Comparison of ENCODE assay signal across 24 cellular contexts in the genomic region with DNA sequence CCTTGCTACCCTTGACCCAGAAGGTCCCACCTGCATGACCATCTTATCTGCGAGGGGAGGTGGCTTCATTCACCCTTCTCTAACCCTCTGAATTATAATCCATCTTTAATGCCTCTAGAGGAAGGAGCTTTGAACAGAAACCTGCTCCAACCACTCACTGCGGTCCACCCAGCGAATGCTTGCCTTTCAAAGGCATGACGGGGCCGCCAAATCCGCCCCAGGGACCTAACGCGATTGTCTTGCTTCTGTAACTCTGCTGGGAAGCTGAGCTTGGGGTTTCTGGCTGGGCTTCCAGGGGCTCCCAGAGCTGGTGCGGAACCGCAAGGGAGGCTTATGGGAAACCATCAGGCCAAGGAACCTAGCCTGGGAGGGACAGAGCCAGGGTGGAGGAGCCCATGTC.
DNase-seq lines count a peak whose midpoint lies in the region; ATAC-seq and TF ChIP-seq lines count a peak whose summit lies in the region.
"Had no signal": no experiment of that assay in that cellular context is flagged by ENCODE, and none has a peak within 500 bp of the region (broad histone marks: within the 10 kb centered on the region; RNA-seq: fewer than 3 reads in every experiment).

No MANE protein-coding gene starts in this region.

- H3K4me1 Mint-ChIP-seq in glutamatergic neuron (ENCODE audit: low read depth, unreplicated experiment) = peaks cover 22% of the 10 kb centered on the region
- H3K4me1 Mint-ChIP-seq in neural progenitor cell = peaks cover 30% of the 10 kb centered on the region
- no peaks in the 10 kb centered on the region for H3K4me1 Mint-ChIP-seq in activated naive CD8-positive, alpha-beta T cell treated with anti-CD3 and anti-CD28 coated beads for 36 hours
- H3K4me1 Mint-ChIP-seq: CD14-positive monocyte; CD8-positive, alpha-beta memory T cell had no signal

- H2AFZ ChIP-seq in neural progenitor cell (replicated peaks) = no peak overlapping the region

- no peaks in the 10 kb centered on the region for H3K27me3 ChIP-seq in WERI-Rb-1 (ENCODE audit: insufficient read depth, low read depth, severe bottlenecking)
- H3K27me3 ChIP-seq in neural progenitor cell = no peaks in the 10 kb centered on the region
- H3K27me3 ChIP-seq: BLaER1 treated with 17β-estradiol and CSF1 and Interleukin-3, amounts not matched to agents 10 nM and 100 nM had no signal

- H3K27ac ChIP-seq in WERI-Rb-1 = peak overlapping the region; percentile 73
- H3K27ac ChIP-seq in neural progenitor cell = no peak overlapping the region
- H3K27ac ChIP-seq: A549; BLaER1 treated with 17β-estradiol and CSF1 and Interleukin-3, amounts not matched to agents 10 nM and 100 nM had no signal

- ATAC-seq in GM21390 (IDR thresholded peaks at IDR 0.05; ENCODE audit: unreplicated experiment) = no peak
- no peak for ATAC-seq in HG02970 (IDR thresholded peaks at IDR 0.05; ENCODE audit: low FRiP score, unreplicated experiment)
- ATAC-seq: A549 had no signal

- DNase-seq in ELF-1 (ENCODE audit: low read depth, low spot score) (peak; percentile 38), WERI-Rb-1 (peak; percentile 79), glutamatergic neuron (no peak), neural progenitor cell (ENCODE audit: low spot score) (peak; percentile 42), iPS-NIHi11 (ENCODE audit: low spot score) (no peak)
- no peak for DNase-seq in activated naive CD8-positive, alpha-beta T cell treated with anti-CD3 and anti-CD28 coated beads for 36 hours
- DNase-seq: 8988T; ACHN; AML-193; BE2C; CD4-positive, alpha-beta T cell; CD8-positive, alpha-beta memory T cell; DMS 273 treated with DMSO at 0.1 percent for 48 hours; DMS79; EL; GF-D8; GOT3; H7; HCEC 1CT had no signal

- H3K36me3 ChIP-seq in WERI-Rb-1 (no peaks in the 10 kb centered on the region), neural progenitor cell (no peaks in the 10 kb centered on the region)
- H3K36me3 ChIP-seq: BE2C; BLaER1 treated with 17β-estradiol and CSF1 and Interleukin-3, amounts not matched to agents 10 nM and 100 nM had no signal

- no peaks in the 10 kb centered on the region for H3K79me2 ChIP-seq in neural progenitor cell (ENCODE audit: low read depth)

- peaks cover 18% of the 10 kb centered on the region for H3F3A ChIP-seq in neural progenitor cell (ENCODE audit: low read depth)

- H3K9me3 Mint-ChIP-seq in glutamatergic neuron (ENCODE audit: unreplicated experiment) (peaks cover 2% of the 10 kb centered on the region), neural progenitor cell (no peaks in the 10 kb centered on the region)
- H3K9me3 Mint-ChIP-seq in activated naive CD8-positive, alpha-beta T cell treated with anti-CD3 and anti-CD28 coated beads for 36 hours = no peaks in the 10 kb centered on the region
- H3K9me3 Mint-ChIP-seq: CD14-positive monocyte; CD4-positive, alpha-beta T cell had no signal

- H3K4me3 Mint-ChIP-seq in glutamatergic neuron (ENCODE audit: unreplicated experiment) (no peak overlapping the region), neural progenitor cell (no peak overlapping the region)
- H3K4me3 Mint-ChIP-seq in activated naive CD8-positive, alpha-beta T cell treated with anti-CD3 and anti-CD28 coated beads for 36 hours = no peak overlapping the region
- H3K4me3 Mint-ChIP-seq: CD14-positive monocyte; CD4-positive, alpha-beta T cell; CD8-positive, alpha-beta memory T cell had no signal

- peaks cover 25% of the 10 kb centered on the region for H3K4me1 ChIP-seq in neural progenitor cell
- H3K4me1 ChIP-seq: BE2C; BLaER1 treated with 17β-estradiol and CSF1 and Interleukin-3, amounts not matched to agents 10 nM and 100 nM had no signal

- no peaks in the 10 kb centered on the region for H4K20me1 ChIP-seq in neural progenitor cell (ENCODE audit: low read depth)
- H4K20me1 ChIP-seq: BLaER1 treated with 17β-estradiol and CSF1 and Interleukin-3, amounts not matched to agents 10 nM and 100 nM had no signal

- peaks cover 10% of the 10 kb centered on the region for H3K27me3 Mint-ChIP-seq in glutamatergic neuron (ENCODE audit: unreplicated experiment)
- H3K27me3 Mint-ChIP-seq in neural progenitor cell (ENCODE audit: insufficient read depth, low read depth) = peaks cover 15% of the 10 kb centered on the region
- H3K27me3 Mint-ChIP-seq in activated naive CD8-positive, alpha-beta T cell treated with anti-CD3 and anti-CD28 coated beads for 36 hours = peaks cover 25% of the 10 kb centered on the region

- H3K9me3 ChIP-seq in WERI-Rb-1 (ENCODE audit: severe bottlenecking) (no peaks in the 10 kb centered on the region), neural progenitor cell (ENCODE audit: low read depth) (no peaks in the 10 kb centered on the region)
- H3K9me3 ChIP-seq: A549, BE2C had no signal

- peak overlapping the region; percentile 13 for H3K4me2 ChIP-seq in neural progenitor cell
- H3K4me2 ChIP-seq: A549; BLaER1 treated with 17β-estradiol and CSF1 and Interleukin-3, amounts not matched to agents 10 nM and 100 nM had no signal

- H3K4me3 ChIP-seq in WERI-Rb-1 (ENCODE audit: low read depth, low read length) = no peak overlapping the region
- no peak overlapping the region for H3K4me3 ChIP-seq in neural progenitor cell
- H3K4me3 ChIP-seq: A549; BLaER1 treated with 17β-estradiol and CSF1 and Interleukin-3, amounts not matched to agents 10 nM and 100 nM had no signal

- no peak for TF ChIP-seq CTCF in WERI-Rb-1 (IDR thresholded peaks at IDR 0.05; ENCODE audit: low read depth, low read length)
- no peak for TF ChIP-seq CTCF in glutamatergic neuron (IDR thresholded peaks at IDR 0.05; ENCODE audit: partially characterized antibody, unreplicated experiment)
- TF ChIP-seq CTCF in neural progenitor cell (IDR thresholded peaks at IDR 0.05) = no peak

- no peaks in the 10 kb centered on the region for H3K36me3 Mint-ChIP-seq in glutamatergic neuron (ENCODE audit: unreplicated experiment)
- H3K36me3 Mint-ChIP-seq in neural progenitor cell = no peaks in the 10 kb centered on the region
- H3K36me3 Mint-ChIP-seq in activated naive CD8-positive, alpha-beta T cell treated with anti-CD3 and anti-CD28 coated beads for 36 hours = no peaks in the 10 kb centered on the region
- H3K36me3 Mint-ChIP-seq: CD14-positive monocyte; CD8-positive, alpha-beta memory T cell had no signal

- no peak overlapping the region for H3K9ac ChIP-seq in neural progenitor cell
- H3K9ac ChIP-seq: BLaER1 treated with 17β-estradiol and CSF1 and Interleukin-3, amounts not matched to agents 10 nM and 100 nM had no signal

- H3K27ac Mint-ChIP-seq in glutamatergic neuron (ENCODE audit: unreplicated experiment) (peak overlapping the region; percentile 67), neural progenitor cell (peak overlapping the region; percentile 84)
- no peak overlapping the region for H3K27ac Mint-ChIP-seq in activated naive CD8-positive, alpha-beta T cell treated with anti-CD3 and anti-CD28 coated beads for 36 hours
- H3K27ac Mint-ChIP-seq: CD14-positive monocyte; CD4-positive, alpha-beta T cell; CD8-positive, alpha-beta memory T cell had no signal

Comparison
In these comparisons a context has a peak if more than half of its experiments do, and no peak if none do; other contexts are left out.
1. DNase-seq: peak in ELF-1 (single experiment), WERI-Rb-1 (single experiment) and neural progenitor cell (single experiment); none in glutamatergic neuron (single experiment), iPS-NIHi11 (single experiment) and activated naive CD8-positive, alpha-beta T cell treated with anti-CD3 and anti-CD28 coated beads for 36 hours (single experiment).